ENCODE assay signal across 30 cellular contexts in genomic region chr12:7758346-7758745, GRCh38. TPM values are rescaled to one million over a fixed set of nuclear protein-coding genes. Genes with fewer than 3 reads are reported as not detected.
"Had no signal": no experiment of that assay in that cellular context is flagged by ENCODE, and none has a peak within 500 bp of the region (broad histone marks: within the 10 kb centered on the region; RNA-seq: fewer than 3 reads in every experiment).

No MANE protein-coding gene starts in this region.

- H3K4me3 ChIP-seq: body of pancreas, esophagus muscularis mucosa, hepatocyte, left ventricle myocardium inferior, sigmoid colon, upper lobe of left lung had no signal

- H3K27ac ChIP-seq: body of pancreas, esophagus muscularis mucosa, hepatocyte, left ventricle myocardium inferior, sigmoid colon, upper lobe of left lung, VCaP had no signal

- H3K4me1 Mint-ChIP-seq: activated naive CD8-positive, alpha-beta T cell treated with anti-CD3 and anti-CD28 coated beads, Interleukin-2, amount 50 U/mL, for 24 hours; stimulated activated naive B cell treated with anti-CD40 and anti-IgM and Interleukin-4, amounts not matched to agents 10 μg/mL and 1 μg/mL and 100 μg/mL, for 72 hours had no signal

- H3K36me3 Mint-ChIP-seq: naive thymus-derived CD8-positive, alpha-beta T cell; stimulated activated naive B cell treated with anti-CD40 and anti-IgM and Interleukin-4, amounts not matched to agents 10 μg/mL and 1 μg/mL and 100 μg/mL, for 72 hours had no signal

- H3K9me3 Mint-ChIP-seq: activated naive CD8-positive, alpha-beta T cell treated with anti-CD3 and anti-CD28 coated beads, Interleukin-2, amount 50 U/mL, for 24 hours; activated T-helper 1 cell treated with anti-CD3 and anti-CD28 coated beads, Interleukin-12 subunit alpha, Interleukin-12 subunit beta, Interleukin-2, Interleukin-4 antibody, amounts not matched to agents 30 ng/mL and 10 ng/mL and 1 ng/mL, durations not matched to agents 14 hours and 24 hours and 36 hours; naive thymus-derived CD8-positive, alpha-beta T cell; stimulated activated naive B cell treated with anti-CD40 and anti-IgM and Interleukin-4, amounts not matched to agents 10 μg/mL and 1 μg/mL and 100 μg/mL, for 72 hours had no signal

- H2AFZ ChIP-seq: hepatocyte had no signal

- H3K9me3 ChIP-seq: body of pancreas, esophagus muscularis mucosa, left ventricle myocardium inferior, sigmoid colon, upper lobe of left lung had no signal

- ATAC-seq: activated CD8-positive, alpha-beta T cell treated with anti-CD3 and anti-CD28 coated beads, Interleukin-2, amount 10 ng/mL, durations not matched to agents 7 days and 5 days; activated naive CD8-positive, alpha-beta T cell treated with anti-CD3 and anti-CD28 coated beads, Interleukin-2, amount 50 U/mL, for 24 hours; body of pancreas; naive thymus-derived CD8-positive, alpha-beta T cell; stimulated activated naive B cell treated with anti-CD40 and anti-IgM and Interleukin-4, amounts not matched to agents 10 μg/mL and 1 μg/mL and 100 μg/mL, for 72 hours had no signal

- H3K27ac Mint-ChIP-seq: activated CD8-positive, alpha-beta T cell treated with anti-CD3 and anti-CD28 coated beads, Interleukin-2, amount 10 ng/mL, durations not matched to agents 7 days and 5 days; activated naive CD8-positive, alpha-beta T cell treated with anti-CD3 and anti-CD28 coated beads, Interleukin-2, amount 50 U/mL, for 24 hours; activated T-helper 1 cell treated with anti-CD3 and anti-CD28 coated beads, Interleukin-12 subunit alpha, Interleukin-12 subunit beta, Interleukin-2, Interleukin-4 antibody, amounts not matched to agents 30 ng/mL and 10 ng/mL and 1 ng/mL, durations not matched to agents 14 hours and 24 hours and 36 hours; naive thymus-derived CD8-positive, alpha-beta T cell; progenitor cell of endocrine pancreas; stimulated activated naive B cell treated with anti-CD40 and anti-IgM and Interleukin-4, amounts not matched to agents 10 μg/mL and 1 μg/mL and 100 μg/mL, for 72 hours had no signal

- H3K4me1 ChIP-seq: body of pancreas, esophagus muscularis mucosa, left ventricle myocardium inferior, sigmoid colon, upper lobe of left lung had no signal

- H3K4me3 Mint-ChIP-seq: activated CD8-positive, alpha-beta T cell treated with anti-CD3 and anti-CD28 coated beads, Interleukin-2, amount 10 ng/mL, durations not matched to agents 7 days and 5 days; activated naive CD8-positive, alpha-beta T cell treated with anti-CD3 and anti-CD28 coated beads, Interleukin-2, amount 50 U/mL, for 24 hours; activated T-helper 1 cell treated with anti-CD3 and anti-CD28 coated beads, Interleukin-12 subunit alpha, Interleukin-12 subunit beta, Interleukin-2, Interleukin-4 antibody, amounts not matched to agents 30 ng/mL and 10 ng/mL and 1 ng/mL, durations not matched to agents 14 hours and 24 hours and 36 hours; naive thymus-derived CD8-positive, alpha-beta T cell; stimulated activated naive B cell treated with anti-CD40 and anti-IgM and Interleukin-4, amounts not matched to agents 10 μg/mL and 1 μg/mL and 100 μg/mL, for 72 hours had no signal

- H3K27me3 Mint-ChIP-seq: activated naive CD8-positive, alpha-beta T cell treated with anti-CD3 and anti-CD28 coated beads, Interleukin-2, amount 50 U/mL, for 24 hours; stimulated activated naive B cell treated with anti-CD40 and anti-IgM and Interleukin-4, amounts not matched to agents 10 μg/mL and 1 μg/mL and 100 μg/mL, for 72 hours had no signal

- H3K36me3 ChIP-seq: esophagus muscularis mucosa, left ventricle myocardium inferior, sigmoid colon, upper lobe of left lung had no signal

- DNase-seq: activated CD4-positive, alpha-beta T cell treated with anti-CD3 and anti-CD28 coated beads, Interleukin-2, amount 50 U/mL, for 1 hour; activated CD4-positive, CD25-positive, alpha-beta regulatory T cell treated with anti-CD3 and anti-CD28 coated beads, Interleukin-2, amount 50 U/mL, for 72 hours; activated CD8-positive, alpha-beta T cell treated with anti-CD3 and anti-CD28 coated beads, Interleukin-2, amount 10 ng/mL, durations not matched to agents 7 days and 5 days; activated gamma-delta T cell; activated naive CD4-positive, alpha-beta T cell treated with anti-CD3 and anti-CD28 coated beads, Interleukin-2, amount 50 U/mL, for 16 hours; activated naive CD8-positive, alpha-beta T cell treated with anti-CD3 and anti-CD28 coated beads, Interleukin-2, amount 50 U/mL, for 24 hours; anterior cingulate cortex; body of pancreas; dermis blood vessel endothelial cell; effector memory CD4-positive, alpha-beta T cell; glutamatergic neuron; left ventricle myocardium inferior; naive thymus-derived CD8-positive, alpha-beta T cell; retina; sigmoid colon; stimulated activated CD4-positive, alpha-beta T cell treated with anti-CD3 and anti-CD28 coated beads, Interleukin-2, amount 100 ng/mL, for 48 hours; stimulated activated CD8-positive, alpha-beta memory T cell treated with anti-CD3 and anti-CD28 coated beads, Interleukin-4, amount 100 ng/mL, for 48 hours; stimulated activated naive B cell treated with anti-CD40 and anti-IgM and Interleukin-4, amounts not matched to agents 10 μg/mL and 1 μg/mL and 100 μg/mL, for 72 hours had no signal

- H3K79me2 ChIP-seq: hepatocyte had no signal

- H3K4me2 ChIP-seq: hepatocyte had no signal

- H3K27me3 ChIP-seq: body of pancreas, hepatocyte, sigmoid colon, upper lobe of left lung had no signal

RNA-seq across cellular contexts. Expression of gene NANOGNB, which starts 6.7 kb away (rescaled TPM):
- total RNA-seq: activated CD8-positive, alpha-beta T cell treated with anti-CD3 and anti-CD28 coated beads, Interleukin-2, amount 10 ng/mL, durations not matched to agents 7 days and 5 days; activated T-helper 1 cell treated with anti-CD3 and anti-CD28 coated beads, Interleukin-12 subunit alpha, Interleukin-12 subunit beta, Interleukin-2, Interleukin-4 antibody, amounts not matched to agents 30 ng/mL and 10 ng/mL and 1 ng/mL, durations not matched to agents 14 hours and 24 hours and 36 hours; body of pancreas; cardiac septum; dermis blood vessel endothelial cell; esophagus muscularis mucosa; frontal cortex; hepatocyte; left ventricle myocardium inferior; lung microvascular endothelial cell; naive thymus-derived CD8-positive, alpha-beta T cell; osteocyte; progenitor cell of endocrine pancreas; sigmoid colon; T-helper 2 cell treated with Interferon-gamma antibody and Interleukin-4, amounts not matched to agents 100 ng/mL and 5 ng/mL, for 36 hours; upper lobe of left lung had no signal
- polyA plus RNA-seq: hepatocyte; naive thymus-derived CD8-positive, alpha-beta T cell; sigmoid colon; thymus had no signal

RNA-seq across cellular contexts. Expression of gene CLEC4C, which starts 11.2 kb away (rescaled TPM):
- total RNA-seq: activated CD8-positive, alpha-beta T cell treated with anti-CD3 and anti-CD28 coated beads, Interleukin-2, amount 10 ng/mL, durations not matched to agents 7 days and 5 days; activated T-helper 1 cell treated with anti-CD3 and anti-CD28 coated beads, Interleukin-12 subunit alpha, Interleukin-12 subunit beta, Interleukin-2, Interleukin-4 antibody, amounts not matched to agents 30 ng/mL and 10 ng/mL and 1 ng/mL, durations not matched to agents 14 hours and 24 hours and 36 hours; body of pancreas; cardiac septum; dermis blood vessel endothelial cell; esophagus muscularis mucosa; frontal cortex; hepatocyte; left ventricle myocardium inferior; lung microvascular endothelial cell; naive thymus-derived CD8-positive, alpha-beta T cell; osteocyte; progenitor cell of endocrine pancreas; sigmoid colon; T-helper 2 cell treated with Interferon-gamma antibody and Interleukin-4, amounts not matched to agents 100 ng/mL and 5 ng/mL, for 36 hours; upper lobe of left lung had no signal
- polyA plus RNA-seq: hepatocyte; naive thymus-derived CD8-positive, alpha-beta T cell had no signal

RNA-seq across cellular contexts. Expression of gene NANOG, which starts 30.9 kb away (rescaled TPM):
- total RNA-seq: activated CD8-positive, alpha-beta T cell treated with anti-CD3 and anti-CD28 coated beads, Interleukin-2, amount 10 ng/mL, durations not matched to agents 7 days and 5 days; activated T-helper 1 cell treated with anti-CD3 and anti-CD28 coated beads, Interleukin-12 subunit alpha, Interleukin-12 subunit beta, Interleukin-2, Interleukin-4 antibody, amounts not matched to agents 30 ng/mL and 10 ng/mL and 1 ng/mL, durations not matched to agents 14 hours and 24 hours and 36 hours; cardiac septum; dermis blood vessel endothelial cell; esophagus muscularis mucosa; frontal cortex; left ventricle myocardium inferior; lung microvascular endothelial cell; naive thymus-derived CD8-positive, alpha-beta T cell; T-helper 2 cell treated with Interferon-gamma antibody and Interleukin-4, amounts not matched to agents 100 ng/mL and 5 ng/mL, for 36 hours had no signal
- polyA plus RNA-seq: sigmoid colon had no signal

RNA-seq across cellular contexts. Expression of gene DPPA3, which starts 47.1 kb away (rescaled TPM):
- total RNA-seq: activated CD8-positive, alpha-beta T cell treated with anti-CD3 and anti-CD28 coated beads, Interleukin-2, amount 10 ng/mL, durations not matched to agents 7 days and 5 days; activated T-helper 1 cell treated with anti-CD3 and anti-CD28 coated beads, Interleukin-12 subunit alpha, Interleukin-12 subunit beta, Interleukin-2, Interleukin-4 antibody, amounts not matched to agents 30 ng/mL and 10 ng/mL and 1 ng/mL, durations not matched to agents 14 hours and 24 hours and 36 hours; body of pancreas; cardiac septum; dermis blood vessel endothelial cell; esophagus muscularis mucosa; frontal cortex; left ventricle myocardium inferior; lung microvascular endothelial cell; naive thymus-derived CD8-positive, alpha-beta T cell; osteocyte; progenitor cell of endocrine pancreas; sigmoid colon; T-helper 2 cell treated with Interferon-gamma antibody and Interleukin-4, amounts not matched to agents 100 ng/mL and 5 ng/mL, for 36 hours; upper lobe of left lung had no signal
- polyA plus RNA-seq: naive thymus-derived CD8-positive, alpha-beta T cell; sigmoid colon had no signal
